ENCODE assay signal across 1 cellular context in the genomic region with DNA sequence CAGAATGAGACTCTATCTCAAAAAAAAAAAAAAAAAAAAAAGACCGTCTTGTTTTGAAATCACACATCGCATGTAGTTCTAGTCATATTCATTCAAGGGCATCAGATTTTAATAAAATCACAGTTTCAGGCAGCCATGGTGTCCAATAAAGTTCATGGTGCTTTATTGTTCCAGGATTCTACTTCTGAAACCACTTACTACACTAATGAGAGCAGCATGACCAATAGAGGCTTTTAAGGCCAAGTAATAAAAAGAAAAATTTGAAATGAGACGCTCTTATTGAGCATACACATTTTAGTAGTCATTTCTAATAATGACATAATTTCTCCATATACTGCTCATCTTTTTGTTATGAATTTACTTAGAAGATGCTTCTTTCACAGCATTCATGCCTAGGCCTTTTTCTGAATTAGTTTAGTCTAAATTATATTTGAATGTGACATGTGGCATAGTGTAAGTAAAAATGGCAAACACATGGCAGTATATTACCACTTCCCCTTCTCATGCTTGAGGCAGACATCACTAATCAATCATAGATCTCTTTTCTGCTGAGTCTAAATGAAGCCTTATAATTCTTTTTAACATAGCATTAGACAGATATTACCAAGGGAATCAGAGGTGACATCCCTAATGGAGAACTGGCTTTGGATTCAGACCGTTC.
TF ChIP-seq lines count a peak whose summit lies in the region.

No MANE protein-coding gene starts in this region.

TF ChIP-seq in GM12878, 131 proteins besides CTCF, POLR2A, EP300 and RAD21:
- TF ChIP-seq, protein P1, sequence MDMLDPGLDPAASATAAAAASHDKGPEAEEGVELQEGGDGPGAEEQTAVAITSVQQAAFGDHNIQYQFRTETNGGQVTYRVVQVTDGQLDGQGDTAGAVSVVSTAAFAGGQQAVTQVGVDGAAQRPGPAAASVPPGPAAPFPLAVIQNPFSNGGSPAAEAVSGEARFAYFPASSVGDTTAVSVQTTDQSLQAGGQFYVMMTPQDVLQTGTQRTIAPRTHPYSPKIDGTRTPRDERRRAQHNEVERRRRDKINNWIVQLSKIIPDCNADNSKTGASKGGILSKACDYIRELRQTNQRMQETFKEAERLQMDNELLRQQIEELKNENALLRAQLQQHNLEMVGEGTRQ (IDR thresholded peaks at IDR 0.05; ENCODE audit: borderline replicate concordance, low read depth, low read length) = no peak
- peak; percentile 60; the same call in 1 of the 2 replicates for TF ChIP-seq SPI1 (IDR thresholded peaks at IDR 0.05; ENCODE audit: borderline replicate concordance, insufficient read depth, low read depth, low read length)
- TF ChIP-seq JUNB (IDR thresholded peaks at IDR 0.05) = 0 out of 2 replicates have a peak, but pooled peaks have one; percentile 7
- TF ChIP-seq MLLT1 (IDR thresholded peaks at IDR 0.05) = peak; percentile 84
